ENCODE assay signal across 1 cellular context in genomic region chr17:58156839-58157803, GRCh38.
TF ChIP-seq lines count a peak whose summit lies in the region.

No MANE protein-coding gene starts in this region.

TF ChIP-seq in HEK293, 187 proteins besides CTCF, POLR2A, EP300 and RAD21 (continued from another document):
- TF ChIP-seq ZNF645 (tag by site-specific recombination; IDR thresholded peaks at IDR 0.05) (no peak), ZNF248 (tag by site-specific recombination; IDR thresholded peaks at IDR 0.05) (no peak), ZNF175 (tag by site-specific recombination; IDR thresholded peaks at IDR 0.05) (no peak), ZNF660 (tag by site-specific recombination; IDR thresholded peaks at IDR 0.05) (no peak), ZNF548 (tag by site-specific recombination; IDR thresholded peaks at IDR 0.05) (no peak), ZNF23 (tag by site-specific recombination; IDR thresholded peaks at IDR 0.05; ENCODE audit: borderline replicate concordance) (no peak), ZNF10 (tag by site-specific recombination; IDR thresholded peaks at IDR 0.05) (no peak), ZNF48 (tag by site-specific recombination; IDR thresholded peaks at IDR 0.05) (no peak), ZNF555 (tag by site-specific recombination; conservative IDR thresholded peaks at IDR 0.05) (no peak), ZNF830 (tag by site-specific recombination; IDR thresholded peaks at IDR 0.05; ENCODE audit: low read depth) (no peak), ZNF214 (tag by site-specific recombination; IDR thresholded peaks at IDR 0.05; ENCODE audit: borderline replicate concordance) (no peak), MYNN (tag by site-specific recombination; IDR thresholded peaks at IDR 0.05; ENCODE audit: borderline replicate concordance) (no peak), ZSCAN23 (tag by site-specific recombination; IDR thresholded peaks at IDR 0.05) (no peak), ZNF544 (tag by site-specific recombination; IDR thresholded peaks at IDR 0.05) (no peak), ZNF596 (tag by site-specific recombination; IDR thresholded peaks at IDR 0.05) (no peak), ZSCAN4 (tag by site-specific recombination; IDR thresholded peaks at IDR 0.05) (no peak), ZNF211 (tag by site-specific recombination; IDR thresholded peaks at IDR 0.05; ENCODE audit: low read depth) (no peak), ZNF585B (tag by site-specific recombination; IDR thresholded peaks at IDR 0.05) (no peak), EGR2 (tag by site-specific recombination; IDR thresholded peaks at IDR 0.05; ENCODE audit: low read depth) (no peak), ZIC2 (tag by site-specific recombination; IDR thresholded peaks at IDR 0.05) (peak; percentile 46), KLF8 (tag by site-specific recombination; IDR thresholded peaks at IDR 0.05) (peak; percentile 44; the same call in 1 of the 2 replicates), ZBTB7A (tag by site-specific recombination; IDR thresholded peaks at IDR 0.05; ENCODE audit: low read depth) (no peak), ZNF518A (tag by site-specific recombination; conservative IDR thresholded peaks at IDR 0.05; ENCODE audit: low read depth) (no peak), OVOL3 (tag by site-specific recombination; IDR thresholded peaks at IDR 0.05) (no peak), SALL2 (tag by site-specific recombination; IDR thresholded peaks at IDR 0.05; ENCODE audit: borderline replicate concordance) (no peak), ZNF138 (tag by site-specific recombination; IDR thresholded peaks at IDR 0.05; ENCODE audit: borderline replicate concordance) (no peak), ZSCAN16 (tag by site-specific recombination; IDR thresholded peaks at IDR 0.05) (no peak), ZNF624 (tag by site-specific recombination; IDR thresholded peaks at IDR 0.05) (no peak), SP3 (tag by site-specific recombination; IDR thresholded peaks at IDR 0.05) (peak; percentile 36; the same call in 1 of the 2 replicates), ZNF768 (tag by site-specific recombination; IDR thresholded peaks at IDR 0.05) (no peak), ZNF426 (tag by site-specific recombination; IDR thresholded peaks at IDR 0.05) (no peak), ZNF157 (tag by site-specific recombination; IDR thresholded peaks at IDR 0.05) (no peak), ZNF843 (tag by site-specific recombination; IDR thresholded peaks at IDR 0.05) (no peak), BCL11B (tag by site-specific recombination; IDR thresholded peaks at IDR 0.05; ENCODE audit: low read depth) (no peak), MEIS1 (CRISPR knock-in tag; IDR thresholded peaks at IDR 0.05; ENCODE audit: borderline replicate concordance) (no peak), ZNF19 (tag by site-specific recombination; IDR thresholded peaks at IDR 0.05; ENCODE audit: low read depth) (no peak), SP7 (tag by site-specific recombination; IDR thresholded peaks at IDR 0.05) (peak; percentile 44; the same call in 1 of the 2 replicates), ZNF354C (tag by site-specific recombination; IDR thresholded peaks at IDR 0.05; ENCODE audit: borderline replicate concordance, low read depth) (no peak), ZNF747 (tag by site-specific recombination; IDR thresholded peaks at IDR 0.05) (no peak), ZFP3 (tag by site-specific recombination; IDR thresholded peaks at IDR 0.05; ENCODE audit: low read depth) (no peak), ZNF513 (tag by site-specific recombination; IDR thresholded peaks at IDR 0.05) (no peak), ZNF112 (tag by site-specific recombination; IDR thresholded peaks at IDR 0.05) (no peak), ZFP41 (tag by site-specific recombination; IDR thresholded peaks at IDR 0.05; ENCODE audit: borderline replicate concordance) (no peak), ZNF677 (tag by site-specific recombination; IDR thresholded peaks at IDR 0.05) (no peak), ZNF202 (tag by site-specific recombination; IDR thresholded peaks at IDR 0.05; ENCODE audit: borderline replicate concordance) (no peak), RBAK (tag by site-specific recombination; IDR thresholded peaks at IDR 0.05) (no peak), ZNF76 (tag by site-specific recombination; IDR thresholded peaks at IDR 0.05; ENCODE audit: borderline replicate concordance, low read depth) (0 out of 2 replicates have a peak, but pooled peaks have one; percentile 30), GLI4 (tag by site-specific recombination; IDR thresholded peaks at IDR 0.05) (no peak), ZBTB48 (tag by site-specific recombination; IDR thresholded peaks at IDR 0.05) (peak; percentile 95), ZNF404 (tag by site-specific recombination; IDR thresholded peaks at IDR 0.05) (no peak), ZNF391 (tag by site-specific recombination; IDR thresholded peaks at IDR 0.05; ENCODE audit: borderline replicate concordance, low read depth) (no peak), YY2 (tag by site-specific recombination; IDR thresholded peaks at IDR 0.05) (peak; percentile 22; the same call in 1 of the 2 replicates), HOXC10 (CRISPR knock-in tag; IDR thresholded peaks at IDR 0.05) (no peak), ZNF121 (tag by site-specific recombination; IDR thresholded peaks at IDR 0.05) (no peak)
- TF ChIP-seq, protein P1, sequence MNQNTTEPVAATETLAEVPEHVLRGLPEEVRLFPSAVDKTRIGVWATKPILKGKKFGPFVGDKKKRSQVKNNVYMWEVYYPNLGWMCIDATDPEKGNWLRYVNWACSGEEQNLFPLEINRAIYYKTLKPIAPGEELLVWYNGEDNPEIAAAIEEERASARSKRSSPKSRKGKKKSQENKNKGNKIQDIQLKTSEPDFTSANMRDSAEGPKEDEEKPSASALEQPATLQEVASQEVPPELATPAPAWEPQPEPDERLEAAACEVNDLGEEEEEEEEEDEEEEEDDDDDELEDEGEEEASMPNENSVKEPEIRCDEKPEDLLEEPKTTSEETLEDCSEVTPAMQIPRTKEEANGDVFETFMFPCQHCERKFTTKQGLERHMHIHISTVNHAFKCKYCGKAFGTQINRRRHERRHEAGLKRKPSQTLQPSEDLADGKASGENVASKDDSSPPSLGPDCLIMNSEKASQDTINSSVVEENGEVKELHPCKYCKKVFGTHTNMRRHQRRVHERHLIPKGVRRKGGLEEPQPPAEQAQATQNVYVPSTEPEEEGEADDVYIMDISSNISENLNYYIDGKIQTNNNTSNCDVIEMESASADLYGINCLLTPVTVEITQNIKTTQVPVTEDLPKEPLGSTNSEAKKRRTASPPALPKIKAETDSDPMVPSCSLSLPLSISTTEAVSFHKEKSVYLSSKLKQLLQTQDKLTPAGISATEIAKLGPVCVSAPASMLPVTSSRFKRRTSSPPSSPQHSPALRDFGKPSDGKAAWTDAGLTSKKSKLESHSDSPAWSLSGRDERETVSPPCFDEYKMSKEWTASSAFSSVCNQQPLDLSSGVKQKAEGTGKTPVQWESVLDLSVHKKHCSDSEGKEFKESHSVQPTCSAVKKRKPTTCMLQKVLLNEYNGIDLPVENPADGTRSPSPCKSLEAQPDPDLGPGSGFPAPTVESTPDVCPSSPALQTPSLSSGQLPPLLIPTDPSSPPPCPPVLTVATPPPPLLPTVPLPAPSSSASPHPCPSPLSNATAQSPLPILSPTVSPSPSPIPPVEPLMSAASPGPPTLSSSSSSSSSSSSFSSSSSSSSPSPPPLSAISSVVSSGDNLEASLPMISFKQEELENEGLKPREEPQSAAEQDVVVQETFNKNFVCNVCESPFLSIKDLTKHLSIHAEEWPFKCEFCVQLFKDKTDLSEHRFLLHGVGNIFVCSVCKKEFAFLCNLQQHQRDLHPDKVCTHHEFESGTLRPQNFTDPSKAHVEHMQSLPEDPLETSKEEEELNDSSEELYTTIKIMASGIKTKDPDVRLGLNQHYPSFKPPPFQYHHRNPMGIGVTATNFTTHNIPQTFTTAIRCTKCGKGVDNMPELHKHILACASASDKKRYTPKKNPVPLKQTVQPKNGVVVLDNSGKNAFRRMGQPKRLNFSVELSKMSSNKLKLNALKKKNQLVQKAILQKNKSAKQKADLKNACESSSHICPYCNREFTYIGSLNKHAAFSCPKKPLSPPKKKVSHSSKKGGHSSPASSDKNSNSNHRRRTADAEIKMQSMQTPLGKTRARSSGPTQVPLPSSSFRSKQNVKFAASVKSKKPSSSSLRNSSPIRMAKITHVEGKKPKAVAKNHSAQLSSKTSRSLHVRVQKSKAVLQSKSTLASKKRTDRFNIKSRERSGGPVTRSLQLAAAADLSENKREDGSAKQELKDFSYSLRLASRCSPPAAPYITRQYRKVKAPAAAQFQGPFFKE (tag by site-specific recombination; IDR thresholded peaks at IDR 0.05; ENCODE audit: borderline replicate concordance): no peak
- TF ChIP-seq, protein P2, sequence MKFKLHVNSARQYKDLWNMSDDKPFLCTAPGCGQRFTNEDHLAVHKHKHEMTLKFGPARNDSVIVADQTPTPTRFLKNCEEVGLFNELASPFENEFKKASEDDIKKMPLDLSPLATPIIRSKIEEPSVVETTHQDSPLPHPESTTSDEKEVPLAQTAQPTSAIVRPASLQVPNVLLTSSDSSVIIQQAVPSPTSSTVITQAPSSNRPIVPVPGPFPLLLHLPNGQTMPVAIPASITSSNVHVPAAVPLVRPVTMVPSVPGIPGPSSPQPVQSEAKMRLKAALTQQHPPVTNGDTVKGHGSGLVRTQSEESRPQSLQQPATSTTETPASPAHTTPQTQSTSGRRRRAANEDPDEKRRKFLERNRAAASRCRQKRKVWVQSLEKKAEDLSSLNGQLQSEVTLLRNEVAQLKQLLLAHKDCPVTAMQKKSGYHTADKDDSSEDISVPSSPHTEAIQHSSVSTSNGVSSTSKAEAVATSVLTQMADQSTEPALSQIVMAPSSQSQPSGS (tag by site-specific recombination; IDR thresholded peaks at IDR 0.05; ENCODE audit: low read depth): no peak
- TF ChIP-seq, protein P3, sequence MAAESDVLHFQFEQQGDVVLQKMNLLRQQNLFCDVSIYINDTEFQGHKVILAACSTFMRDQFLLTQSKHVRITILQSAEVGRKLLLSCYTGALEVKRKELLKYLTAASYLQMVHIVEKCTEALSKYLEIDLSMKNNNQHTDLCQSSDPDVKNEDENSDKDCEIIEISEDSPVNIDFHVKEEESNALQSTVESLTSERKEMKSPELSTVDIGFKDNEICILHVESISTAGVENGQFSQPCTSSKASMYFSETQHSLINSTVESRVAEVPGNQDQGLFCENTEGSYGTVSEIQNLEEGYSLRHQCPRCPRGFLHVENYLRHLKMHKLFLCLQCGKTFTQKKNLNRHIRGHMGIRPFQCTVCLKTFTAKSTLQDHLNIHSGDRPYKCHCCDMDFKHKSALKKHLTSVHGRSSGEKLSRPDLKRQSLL (tag by site-specific recombination; IDR thresholded peaks at IDR 0.05): no peak
